Comparison of ENCODE assay signal across 16 cellular contexts in the genomic region with DNA sequence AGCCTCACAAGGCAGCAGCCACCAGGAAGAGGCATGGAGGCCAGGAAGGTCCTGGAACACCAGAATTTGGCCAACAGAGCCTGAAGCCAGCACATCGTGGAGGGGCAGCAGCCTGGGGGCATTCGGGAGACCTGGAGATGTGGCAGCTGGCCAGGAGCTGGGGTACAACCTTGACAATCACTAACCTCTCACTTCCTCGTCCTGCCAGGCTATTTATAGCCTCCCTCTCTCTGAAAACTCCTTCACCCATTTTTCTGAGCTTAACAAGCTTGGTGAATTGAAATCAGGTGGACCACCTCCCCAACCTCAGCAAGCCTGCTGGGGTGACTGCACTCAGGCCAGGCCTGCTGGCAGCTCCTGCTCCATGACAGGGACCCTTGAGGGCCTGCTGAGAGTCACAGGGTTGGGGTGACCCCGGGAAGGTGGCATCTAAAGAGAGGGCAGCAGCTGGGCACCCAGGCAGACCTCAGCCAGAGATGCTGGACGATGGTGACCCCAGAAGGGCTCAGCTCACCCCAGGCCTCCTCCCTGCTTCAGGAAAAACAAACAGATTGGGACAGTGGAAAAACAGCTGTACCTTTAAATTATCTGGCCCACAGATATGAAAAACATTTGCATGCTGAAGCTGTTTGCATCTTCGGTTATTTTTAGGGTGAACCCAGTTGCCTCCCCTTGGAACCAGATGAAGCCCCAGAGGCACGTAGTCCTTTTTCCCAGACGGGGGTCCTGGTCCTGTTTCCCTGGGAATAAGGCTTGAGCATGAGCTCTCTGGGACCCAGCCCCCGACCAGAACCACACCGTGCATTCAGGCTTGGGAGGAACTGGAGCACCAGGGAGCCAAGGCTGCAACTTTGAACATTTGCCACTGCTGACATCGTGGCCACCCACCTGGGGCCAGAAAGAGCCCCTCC.
DNase-seq lines count a peak whose midpoint lies in the region; ATAC-seq, FAIRE-seq and TF ChIP-seq lines count a peak whose summit lies in the region.
"Had no signal": no experiment of that assay in that cellular context is flagged by ENCODE, and none has a peak within 500 bp of the region (broad histone marks: within the 10 kb centered on the region; RNA-seq: fewer than 3 reads in every experiment).

No MANE protein-coding gene starts in this region.

- peak overlapping the region; percentile 54 to 92 (median 86) for H3K4me3 Mint-ChIP-seq in IgD-negative memory B cell
- H3K4me3 Mint-ChIP-seq: HFFc6 had no signal

- no peaks in the 10 kb centered on the region for H3K9me3 Mint-ChIP-seq in IgD-negative memory B cell
- H3K9me3 Mint-ChIP-seq: HFFc6 had no signal

- CTCF ChIA-PET in A549 (lab: Yijun Ruan, JAX): interaction anchor here (0.9 to 2.9 kb wide), 5 partner anchors 9 to 66 kb away, joined by 3 to 11 read pairs (median 4); no protein-coding TSS in a partner anchor

- H3K27ac ChIP-seq in A549 (peak overlapping the region; percentile 81 to 89), heart left ventricle (peak overlapping the region; percentile 33 to 92 (median 73)), WERI-Rb-1 (no peak overlapping the region; the same call in 1 of the 2 replicates)
- H3K27ac ChIP-seq: prostate gland had no signal

- no peaks in the 10 kb centered on the region for H3K36me3 Mint-ChIP-seq in IgD-negative memory B cell

- no peaks in the 10 kb centered on the region for H3K27me3 ChIP-seq in heart left ventricle
- no peaks in the 10 kb centered on the region for H3K27me3 ChIP-seq in WERI-Rb-1 (ENCODE audit: insufficient read depth, low read depth, severe bottlenecking)
- H3K27me3 ChIP-seq: upper lobe of left lung had no signal

- no peak for DNase-seq in A549 (ENCODE audit: low read depth in 1 of 2, low spot score in 1 of 2)
- DNase-seq in GM12865 (ENCODE audit: low read depth): peak; percentile 40
- peak in 1 of 5 donors; percentile 68 for DNase-seq in heart left ventricle
- no peak for DNase-seq in WERI-Rb-1
- no peak for DNase-seq in foreskin melanocyte
- no peak for DNase-seq in GM03348 (ENCODE audit: low spot score)
- DNase-seq: DMS53; effector CD4-positive, alpha-beta T cell; HFFc6; islet precursor cell; MV-4-11; upper lobe of left lung had no signal

- TF ChIP-seq POLR2A in A549 (IDR thresholded peaks at IDR 0.05; ENCODE audit: low read length) (no peak), heart left ventricle (IDR thresholded peaks at IDR 0.05) (no peak)

- TF ChIP-seq EP300 in A549 (IDR thresholded peaks at IDR 0.05): no peak

- H3K36me3 ChIP-seq in heart left ventricle (no peaks in the 10 kb centered on the region), WERI-Rb-1 (no peaks in the 10 kb centered on the region)
- H3K36me3 ChIP-seq: prostate gland, upper lobe of left lung had no signal

- H3K4me3 ChIP-seq in A549: no peak overlapping the region
- H3K4me3 ChIP-seq in GM12865 (ENCODE audit: low read depth, low read length): peak overlapping the region; percentile 47
- H3K4me3 ChIP-seq in heart left ventricle: no peak overlapping the region
- no peak overlapping the region for H3K4me3 ChIP-seq in WERI-Rb-1 (ENCODE audit: low read depth, low read length)
- H3K4me3 ChIP-seq: prostate gland, upper lobe of left lung had no signal

- 85% methylated on average over 10 of the region's 11 CpGs for WGBS in A549 (ENCODE audit: missing lambda C conversion rate)
- 29 to 31% (median 31%) methylated on average over 11 of the region's 11 CpGs for WGBS in heart left ventricle, 4 donors

- POLR2A ChIA-PET in A549 (lab: Yijun Ruan, JAX): no interaction called here

- intact Hi-C loops in heart left ventricle (cut with DNase I): no loop called here

- peak overlapping the region; percentile 75 for H3K4me2 ChIP-seq in A549

- H3K9me3 ChIP-seq in A549: no peaks in the 10 kb centered on the region
- H3K9me3 ChIP-seq in heart left ventricle: no peaks in the 10 kb centered on the region
- H3K9me3 ChIP-seq in WERI-Rb-1 (ENCODE audit: severe bottlenecking): no peaks in the 10 kb centered on the region
- H3K9me3 ChIP-seq: prostate gland, upper lobe of left lung had no signal

- ATAC-seq in A549 (no peak), heart left ventricle (peak; percentile 4 to 34 (median 18)), GM21576 (IDR thresholded peaks at IDR 0.05; ENCODE audit: unreplicated experiment) (no peak)
- ATAC-seq: Panc1 had no signal

- peak overlapping the region; percentile 4 to 91 (median 84) for H3K27ac Mint-ChIP-seq in IgD-negative memory B cell
- H3K27ac Mint-ChIP-seq: HFFc6 had no signal

- H3K27me3 Mint-ChIP-seq in IgD-negative memory B cell: no peaks in the 10 kb centered on the region

- no peak for TF ChIP-seq RAD21 in A549 (conservative IDR thresholded peaks at IDR 0.05 in 1 of 2, IDR thresholded peaks at IDR 0.05 in 1 of 2)

- no peak for FAIRE-seq in A549 (lab: Jason Lieb, UNC)

- no peak for TF ChIP-seq CTCF in A549 (IDR thresholded peaks at IDR 0.05)
- TF ChIP-seq CTCF in GM12865 (IDR thresholded peaks at IDR 0.05; ENCODE audit: insufficient read depth, low read depth, low read length, missing control alignments): no peak
- no peak for TF ChIP-seq CTCF in heart left ventricle (IDR thresholded peaks at IDR 0.05)
- TF ChIP-seq CTCF in WERI-Rb-1 (IDR thresholded peaks at IDR 0.05; ENCODE audit: low read depth, low read length): no peak

- peaks cover 23 to 41% (median 40%) of the 10 kb centered on the region in 3 donors for H3K4me1 Mint-ChIP-seq in IgD-negative memory B cell

- H3K4me1 ChIP-seq in A549 (peaks cover 62% of the 10 kb centered on the region), heart left ventricle (peaks cover 10 to 82% (median 56%) of the 10 kb centered on the region in 12 donors)
- H3K4me1 ChIP-seq: prostate gland had no signal

TF ChIP-seq in A549, 52 proteins besides CTCF, POLR2A, EP300 and RAD21:
- no peak for TF ChIP-seq BCL3 (IDR thresholded peaks at IDR 0.05)
- TF ChIP-seq JUN (IDR thresholded peaks at IDR 0.05): no peak

Comparison
In these comparisons a context has a peak if more than half of its experiments do, and no peak if none do; other contexts are left out.
1. ATAC-seq: peak in heart left ventricle (4 of 4); none in A549 (0 of 2) and GM21576 (single experiment).